Comparison of ENCODE assay signal across 1 cellular context in genomic region chr9:120867676-120868338, GRCh38.
TF ChIP-seq lines count a peak whose summit lies in the region.

No MANE protein-coding gene starts in this region.

TF ChIP-seq in GM23338, 12 proteins besides CTCF, POLR2A, EP300 and RAD21:
- no peak for TF ChIP-seq REST (IDR thresholded peaks at IDR 0.05; ENCODE audit: unreplicated experiment)
- TF ChIP-seq EZH2 (IDR thresholded peaks at IDR 0.05; ENCODE audit: low read depth, unreplicated experiment) = no peak
- TF ChIP-seq ZNF462 (CRISPR knock-in tag; IDR thresholded peaks at IDR 0.05) = no peak
- TF ChIP-seq EZH2phosphoT487 (IDR thresholded peaks at IDR 0.05; ENCODE audit: unreplicated experiment) = no peak
- TF ChIP-seq POLR2AphosphoS5 (IDR thresholded peaks at IDR 0.05; ENCODE audit: low read depth) = no peak
- TF ChIP-seq STAT1 (IDR thresholded peaks at IDR 0.05; ENCODE audit: unreplicated experiment) = no peak
- TF ChIP-seq ETS1 (IDR thresholded peaks at IDR 0.05) = no peak
- TF ChIP-seq ZNF114 (CRISPR knock-in tag; IDR thresholded peaks at IDR 0.05) = no peak
- TF ChIP-seq ZNF331 (CRISPR knock-in tag; IDR thresholded peaks at IDR 0.05; ENCODE audit: low read depth) = no peak
- no peak for TF ChIP-seq CREB1 (CRISPR knock-in tag; IDR thresholded peaks at IDR 0.05; ENCODE audit: low read depth)
- TF ChIP-seq NANOG (IDR thresholded peaks at IDR 0.05; ENCODE audit: borderline replicate concordance) = no peak
- no peak for TF ChIP-seq JUNB (IDR thresholded peaks at IDR 0.05; ENCODE audit: unreplicated experiment)
